ENCODE assay signal across 26 cellular contexts in genomic region chr16:58389724-58390123, GRCh38.
"Had no signal": no experiment of that assay in that cellular context is flagged by ENCODE, and none has a peak within 500 bp of the region (broad histone marks: within the 10 kb centered on the region; RNA-seq: fewer than 3 reads in every experiment).

No MANE protein-coding gene starts in this region.

- H3K27ac Mint-ChIP-seq: activated B cell treated with CpG ODN at 0.5 μM for 24 hours; activated CD4-positive, alpha-beta memory T cell treated with anti-CD3 and anti-CD28 coated beads, Interleukin-2, amount 10 ng/mL, durations not matched to agents 7 days and 5 days; activated CD4-positive, alpha-beta T cell treated with anti-CD3 and anti-CD28 coated beads, Interleukin-2, amount 10 ng/mL, durations not matched to agents 24 days and 14 days; activated naive CD4-positive, alpha-beta T cell treated with anti-CD3 and anti-CD28 coated beads, Interleukin-2, amount 10 ng/mL, durations not matched to agents 7 days and 5 days; activated naive CD4-positive, alpha-beta T cell treated with anti-CD3 and anti-CD28 coated beads, Interleukin-2, amount 50 U/mL, for 72 hours; activated naive CD8-positive, alpha-beta T cell treated with anti-CD3 and anti-CD28 coated beads, Interleukin-2, amount 10 ng/mL, durations not matched to agents 7 days and 5 days; activated T-cell treated with anti-CD3 and anti-CD28 coated beads, Interleukin-2, amount 50 U/mL, for 24 hours; activated T-cell treated with anti-CD3 and anti-CD28 coated beads, Interleukin-2, amount 50 U/mL, for 72 hours had no signal

- H3K27ac ChIP-seq: ascending aorta, breast epithelium, cardiac muscle cell, colonic mucosa, epithelial cell of prostate, esophagus squamous epithelium, WERI-Rb-1 had no signal

- H3K27me3 Mint-ChIP-seq: activated T-cell treated with anti-CD3 and anti-CD28 coated beads, Interleukin-2, amount 50 U/mL, for 24 hours had no signal

- H3K9me3 ChIP-seq: ascending aorta, breast epithelium, colonic mucosa, esophagus squamous epithelium had no signal

- H3K4me1 ChIP-seq: ascending aorta, breast epithelium, colonic mucosa had no signal

- DNase-seq: activated B cell treated with CpG ODN at 0.5 μM for 24 hours; activated CD4-positive, alpha-beta memory T cell treated with anti-CD3 and anti-CD28 coated beads, Interleukin-2, amount 10 ng/mL, durations not matched to agents 7 days and 5 days; activated CD4-positive, alpha-beta T cell treated with anti-CD3 and anti-CD28 coated beads, Interleukin-2, amount 10 ng/mL, durations not matched to agents 24 days and 14 days; activated CD8-positive, alpha-beta memory T cell treated with anti-CD3 and anti-CD28 coated beads, Interleukin-2, amount 50 U/mL, for 48 hours; activated gamma-delta T cell; activated naive CD4-positive, alpha-beta T cell; activated naive CD4-positive, alpha-beta T cell treated with anti-CD3 and anti-CD28 coated beads, Interleukin-2, amount 10 ng/mL, durations not matched to agents 7 days and 5 days; activated naive CD8-positive, alpha-beta T cell treated with anti-CD3 and anti-CD28 coated beads, Interleukin-2, amount 10 ng/mL, durations not matched to agents 7 days and 5 days; activated T-cell treated with anti-CD3 and anti-CD28 coated beads for 4 hours; activated T-cell treated with anti-CD3 and anti-CD28 coated beads, Interleukin-2, amount 50 U/mL, for 24 hours; activated T-cell treated with anti-CD3 and anti-CD28 coated beads, Interleukin-2, amount 50 U/mL, for 72 hours; central memory CD4-positive, alpha-beta T cell; cerebellar nuclear complex; colonic mucosa; effector CD8-positive, alpha-beta T cell; esophagus squamous epithelium; foreskin melanocyte; hippocampal formation; T1000; WERI-Rb-1 had no signal

- H3K9me3 Mint-ChIP-seq: activated B cell treated with CpG ODN at 0.5 μM for 24 hours; activated naive CD4-positive, alpha-beta T cell treated with anti-CD3 and anti-CD28 coated beads, Interleukin-2, amount 10 ng/mL, durations not matched to agents 7 days and 5 days; activated T-cell treated with anti-CD3 and anti-CD28 coated beads, Interleukin-2, amount 50 U/mL, for 72 hours had no signal

- H3K4me3 ChIP-seq: ascending aorta, breast epithelium, cardiac muscle cell, colonic mucosa, esophagus squamous epithelium had no signal

- ATAC-seq: activated CD4-positive, CD25-positive, alpha-beta regulatory T cell treated with anti-CD3 and anti-CD28 coated beads, Interleukin-2, amount 50 U/mL, for 24 hours; activated naive CD4-positive, alpha-beta T cell treated with anti-CD3 and anti-CD28 coated beads, Interleukin-2, amount 50 U/mL, for 72 hours; activated T-cell treated with anti-CD3 and anti-CD28 coated beads, Interleukin-2, amount 50 U/mL, for 72 hours had no signal

- H3K27me3 ChIP-seq: ascending aorta, breast epithelium, colonic mucosa, esophagus squamous epithelium had no signal

- H3K36me3 ChIP-seq: ascending aorta, breast epithelium, cardiac muscle cell, colonic mucosa, esophagus squamous epithelium had no signal

- H3K4me3 Mint-ChIP-seq: activated B cell treated with CpG ODN at 0.5 μM for 24 hours; activated CD4-positive, alpha-beta memory T cell treated with anti-CD3 and anti-CD28 coated beads, Interleukin-2, amount 10 ng/mL, durations not matched to agents 7 days and 5 days; activated CD4-positive, alpha-beta T cell treated with anti-CD3 and anti-CD28 coated beads, Interleukin-2, amount 10 ng/mL, durations not matched to agents 24 days and 14 days; activated naive CD4-positive, alpha-beta T cell treated with anti-CD3 and anti-CD28 coated beads, Interleukin-2, amount 10 ng/mL, durations not matched to agents 7 days and 5 days; activated naive CD8-positive, alpha-beta T cell treated with anti-CD3 and anti-CD28 coated beads, Interleukin-2, amount 10 ng/mL, durations not matched to agents 7 days and 5 days; activated T-cell treated with anti-CD3 and anti-CD28 coated beads, Interleukin-2, amount 50 U/mL, for 24 hours; activated T-cell treated with anti-CD3 and anti-CD28 coated beads, Interleukin-2, amount 50 U/mL, for 72 hours had no signal
